ENCODE assay signal across 12 cellular contexts in the genomic region with DNA sequence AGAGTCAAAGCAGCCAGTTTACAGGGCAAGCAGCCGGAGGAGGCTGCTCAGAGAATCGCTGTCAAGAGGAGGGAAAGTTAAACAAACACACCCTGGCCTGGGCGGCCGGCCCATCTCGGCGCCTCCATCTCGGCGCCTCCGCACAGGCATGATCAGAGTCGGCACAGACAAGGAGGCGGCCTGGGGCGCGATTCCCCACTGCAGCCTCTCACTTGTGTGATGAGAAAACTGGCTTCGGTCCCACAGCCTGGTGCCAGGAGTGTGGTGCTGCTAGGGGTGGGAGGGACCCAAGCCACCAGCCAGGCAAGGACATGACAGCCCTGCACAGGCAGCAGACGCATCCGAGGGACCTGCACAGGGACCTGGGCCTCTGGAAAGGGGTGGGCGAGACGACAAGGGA. TPM values are rescaled to one million over a fixed set of nuclear protein-coding genes. Genes with fewer than 3 reads are reported as not detected.
DNase-seq lines count a peak whose midpoint lies in the region; ATAC-seq and TF ChIP-seq lines count a peak whose summit lies in the region.
"Had no signal": no experiment of that assay in that cellular context is flagged by ENCODE, and none has a peak within 500 bp of the region (broad histone marks: within the 10 kb centered on the region; RNA-seq: fewer than 3 reads in every experiment).

No MANE protein-coding gene starts in this region.

- peaks cover 2% of the 10 kb centered on the region for H3K27me3 Mint-ChIP-seq in neural progenitor cell (ENCODE audit: insufficient read depth, low read depth)

- no peaks in the 10 kb centered on the region for H3K4me1 Mint-ChIP-seq in neural progenitor cell

- H3K27ac ChIP-seq in esophagus squamous epithelium: peak overlapping the region; percentile 19 to 69 (median 57)
- H3K27ac ChIP-seq in neural progenitor cell: no peak overlapping the region
- H3K27ac ChIP-seq: PC-9 had no signal

- peak; percentile 86 for DNase-seq in AG08396 (ENCODE audit: low spot score)
- peak; percentile 38 for DNase-seq in NCI-H2029 treated with DMSO at 0.1 percent for 48 hours (lab: John Stamatoyannopoulos, UW)
- no peak for DNase-seq in esophagus squamous epithelium (lab: John Stamatoyannopoulos, UW)
- DNase-seq in mucosa of gallbladder (ENCODE audit: low spot score): peak; percentile 48
- DNase-seq in neural progenitor cell (ENCODE audit: low spot score): no peak
- no peak for DNase-seq in NCI-H146 (lab: John Stamatoyannopoulos, UW)
- DNase-seq in activated CD4-positive, alpha-beta T cell treated with anti-CD3 and anti-CD28 coated beads for 1 hour: no peak
- DNase-seq: AML-193, PC-9 had no signal

- intact Hi-C loops in esophagus squamous epithelium (cut with DNase I): no loop called here

- H3K9me3 Mint-ChIP-seq in neural progenitor cell: no peaks in the 10 kb centered on the region

- H3F3A ChIP-seq in neural progenitor cell (ENCODE audit: low read depth): no peaks in the 10 kb centered on the region

- H3K4me1 ChIP-seq in esophagus squamous epithelium: peaks cover 10 to 25% (median 12%) of the 10 kb centered on the region in 3 donors
- H3K4me1 ChIP-seq in neural progenitor cell: no peaks in the 10 kb centered on the region

- peaks cover 21 to 97% (median 39%) of the 10 kb centered on the region in 3 donors for H3K36me3 ChIP-seq in esophagus squamous epithelium
- no peaks in the 10 kb centered on the region for H3K36me3 ChIP-seq in neural progenitor cell

- H3K27ac Mint-ChIP-seq in neural progenitor cell: no peak overlapping the region

- WGBS in esophagus squamous epithelium, 2 donors: 25% methylated on average over 5 of the region's 18 CpGs; no CpG with 5 or more reads in 1 of the 2 donors

- peak overlapping the region in 3 of 4 donors; percentile 22 to 47 (median 27) for H3K4me3 ChIP-seq in esophagus squamous epithelium
- no peak overlapping the region for H3K4me3 ChIP-seq in neural progenitor cell
- H3K4me3 ChIP-seq: PC-9, smooth muscle cell had no signal

- H3K27me3 ChIP-seq in esophagus squamous epithelium (no peaks in the 10 kb centered on the region), neural progenitor cell (no peaks in the 10 kb centered on the region)

- H3K9ac ChIP-seq in neural progenitor cell: no peak overlapping the region

- no peak overlapping the region for H3K4me3 Mint-ChIP-seq in neural progenitor cell

- no peaks in the 10 kb centered on the region for H3K79me2 ChIP-seq in neural progenitor cell (ENCODE audit: low read depth)

- TF ChIP-seq CTCF in esophagus squamous epithelium (IDR thresholded peaks at IDR 0.05) (no peak), neural progenitor cell (IDR thresholded peaks at IDR 0.05) (no peak)

- H3K9me3 ChIP-seq in esophagus squamous epithelium (no peaks in the 10 kb centered on the region), neural progenitor cell (ENCODE audit: low read depth) (no peaks in the 10 kb centered on the region)

- no peak overlapping the region for H2AFZ ChIP-seq in neural progenitor cell (replicated peaks)
- H2AFZ ChIP-seq: PC-9 had no signal

- H3K4me2 ChIP-seq in neural progenitor cell: no peak overlapping the region
- H3K4me2 ChIP-seq: PC-9, smooth muscle cell had no signal

- no peak for TF ChIP-seq POLR2A in esophagus squamous epithelium (IDR thresholded peaks at IDR 0.05)

- ATAC-seq in GM18498 (IDR thresholded peaks at IDR 0.05; ENCODE audit: unreplicated experiment): no peak
- ATAC-seq: HCT116 had no signal

- peaks cover 3% of the 10 kb centered on the region for H4K20me1 ChIP-seq in neural progenitor cell (ENCODE audit: low read depth)

- peaks cover 12% of the 10 kb centered on the region for H3K36me3 Mint-ChIP-seq in neural progenitor cell

RNA-seq across cellular contexts. Expression of a gene that starts 17.7 kb away (rescaled TPM):
- total RNA-seq in esophagus squamous epithelium (10 to 100 TPM; 37.8 to 49.8 (median 45.3) TPM), mucosa of gallbladder (135 TPM), neural progenitor cell (ENCODE audit: low replicate concordance) (8.3 and 31.4 TPM in 2 replicates)

RNA-seq across cellular contexts. Expression of a gene that starts 38.3 kb away (rescaled TPM):
- total RNA-seq in esophagus squamous epithelium (10 to 100 TPM; 22.0 to 67.0 (median 34.3) TPM), mucosa of gallbladder (38.1 TPM), neural progenitor cell (ENCODE audit: low replicate concordance) (29.8 and 34.7 TPM in 2 replicates)

RNA-seq across cellular contexts. Expression of a gene that starts 38.6 kb away (rescaled TPM):
- total RNA-seq in esophagus squamous epithelium (10 to 100 TPM; 16.7 to 42.9 (median 23.3) TPM), mucosa of gallbladder (57.9 TPM), neural progenitor cell (ENCODE audit: low replicate concordance) (20.6 and 28.0 TPM in 2 replicates)

RNA-seq across cellular contexts. Expression of a gene that starts 54.7 kb away (rescaled TPM):
- 1 to 10 TPM; 5.5 to 8.1 (median 6.0) TPM for total RNA-seq in esophagus squamous epithelium
- total RNA-seq in mucosa of gallbladder: 12.7 TPM
- 7.7 and 40.9 TPM in 2 replicates for total RNA-seq in neural progenitor cell (ENCODE audit: low replicate concordance)

Comparison
In these comparisons a context has a peak if more than half of its experiments do, and no peak if none do; other contexts are left out.
1. DNase-seq: peak in AG08396 (single experiment), NCI-H2029 treated with DMSO at 0.1 percent for 48 hours (single experiment) and mucosa of gallbladder (single experiment); none in esophagus squamous epithelium (single experiment), neural progenitor cell (single experiment), NCI-H146 (single experiment) and activated CD4-positive, alpha-beta T cell treated with anti-CD3 and anti-CD28 coated beads for 1 hour (single experiment).